ENCODE assay signal across 2 cellular contexts in the genomic region with DNA sequence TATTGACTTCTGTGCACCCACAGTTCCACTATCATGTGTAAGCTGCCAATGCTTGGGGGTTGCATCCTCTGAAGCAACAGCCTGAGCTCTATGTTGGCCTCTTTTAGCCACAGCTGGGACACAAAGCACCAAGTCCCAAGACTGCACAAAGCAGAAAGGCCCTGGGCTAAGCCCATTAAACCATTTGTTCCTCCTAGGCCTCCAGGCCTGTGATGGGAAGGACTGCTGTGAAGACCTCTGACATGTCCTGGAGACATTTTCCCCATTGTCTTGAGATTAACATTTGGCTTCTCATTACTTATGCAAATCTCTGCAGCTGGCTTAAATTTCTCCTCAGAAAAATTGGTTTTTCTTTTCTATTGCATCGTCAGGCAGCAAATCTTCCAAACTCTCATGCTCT.
TF ChIP-seq lines count a peak whose summit lies in the region.

No MANE protein-coding gene starts in this region.

TF ChIP-seq in HEK293, 187 proteins besides CTCF, POLR2A, EP300 and RAD21 (continued from another document):
- TF ChIP-seq ZNF624 (tag by site-specific recombination; IDR thresholded peaks at IDR 0.05): no peak
- TF ChIP-seq GLI2 (tag by site-specific recombination; IDR thresholded peaks at IDR 0.05; ENCODE audit: borderline replicate concordance, low read depth): no peak
- TF ChIP-seq ZNF585B (tag by site-specific recombination; IDR thresholded peaks at IDR 0.05): peak; percentile 97
- TF ChIP-seq BCL11A (tag by site-specific recombination; IDR thresholded peaks at IDR 0.05; ENCODE audit: low read depth): no peak
- TF ChIP-seq ZNF239 (tag by site-specific recombination; IDR thresholded peaks at IDR 0.05): no peak

TF ChIP-seq in WTC11, 78 proteins besides CTCF, POLR2A, EP300 and RAD21 (continued from another document):
- TF ChIP-seq, protein P1, sequence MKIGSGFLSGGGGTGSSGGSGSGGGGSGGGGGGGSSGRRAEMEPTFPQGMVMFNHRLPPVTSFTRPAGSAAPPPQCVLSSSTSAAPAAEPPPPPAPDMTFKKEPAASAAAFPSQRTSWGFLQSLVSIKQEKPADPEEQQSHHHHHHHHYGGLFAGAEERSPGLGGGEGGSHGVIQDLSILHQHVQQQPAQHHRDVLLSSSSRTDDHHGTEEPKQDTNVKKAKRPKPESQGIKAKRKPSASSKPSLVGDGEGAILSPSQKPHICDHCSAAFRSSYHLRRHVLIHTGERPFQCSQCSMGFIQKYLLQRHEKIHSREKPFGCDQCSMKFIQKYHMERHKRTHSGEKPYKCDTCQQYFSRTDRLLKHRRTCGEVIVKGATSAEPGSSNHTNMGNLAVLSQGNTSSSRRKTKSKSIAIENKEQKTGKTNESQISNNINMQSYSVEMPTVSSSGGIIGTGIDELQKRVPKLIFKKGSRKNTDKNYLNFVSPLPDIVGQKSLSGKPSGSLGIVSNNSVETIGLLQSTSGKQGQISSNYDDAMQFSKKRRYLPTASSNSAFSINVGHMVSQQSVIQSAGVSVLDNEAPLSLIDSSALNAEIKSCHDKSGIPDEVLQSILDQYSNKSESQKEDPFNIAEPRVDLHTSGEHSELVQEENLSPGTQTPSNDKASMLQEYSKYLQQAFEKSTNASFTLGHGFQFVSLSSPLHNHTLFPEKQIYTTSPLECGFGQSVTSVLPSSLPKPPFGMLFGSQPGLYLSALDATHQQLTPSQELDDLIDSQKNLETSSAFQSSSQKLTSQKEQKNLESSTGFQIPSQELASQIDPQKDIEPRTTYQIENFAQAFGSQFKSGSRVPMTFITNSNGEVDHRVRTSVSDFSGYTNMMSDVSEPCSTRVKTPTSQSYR (CRISPR knock-in tag; IDR thresholded peaks at IDR 0.05): no peak
- no peak for TF ChIP-seq TEAD1 (CRISPR knock-in tag; IDR thresholded peaks at IDR 0.05)
- no peak for TF ChIP-seq JAZF1 (CRISPR knock-in tag; IDR thresholded peaks at IDR 0.05)
- no peak for TF ChIP-seq MYBL2 (CRISPR knock-in tag; IDR thresholded peaks at IDR 0.05)
- TF ChIP-seq ZNF219 (CRISPR knock-in tag; IDR thresholded peaks at IDR 0.05; ENCODE audit: borderline replicate concordance): no peak
- TF ChIP-seq ZNF138 (CRISPR knock-in tag; conservative IDR thresholded peaks at IDR 0.05): no peak
- TF ChIP-seq, protein P2, sequence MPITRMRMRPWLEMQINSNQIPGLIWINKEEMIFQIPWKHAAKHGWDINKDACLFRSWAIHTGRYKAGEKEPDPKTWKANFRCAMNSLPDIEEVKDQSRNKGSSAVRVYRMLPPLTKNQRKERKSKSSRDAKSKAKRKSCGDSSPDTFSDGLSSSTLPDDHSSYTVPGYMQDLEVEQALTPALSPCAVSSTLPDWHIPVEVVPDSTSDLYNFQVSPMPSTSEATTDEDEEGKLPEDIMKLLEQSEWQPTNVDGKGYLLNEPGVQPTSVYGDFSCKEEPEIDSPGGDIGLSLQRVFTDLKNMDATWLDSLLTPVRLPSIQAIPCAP (CRISPR knock-in tag; IDR thresholded peaks at IDR 0.05): no peak
- TF ChIP-seq MXD4 (CRISPR knock-in tag; IDR thresholded peaks at IDR 0.05; ENCODE audit: borderline replicate concordance): no peak
- TF ChIP-seq, protein P3, sequence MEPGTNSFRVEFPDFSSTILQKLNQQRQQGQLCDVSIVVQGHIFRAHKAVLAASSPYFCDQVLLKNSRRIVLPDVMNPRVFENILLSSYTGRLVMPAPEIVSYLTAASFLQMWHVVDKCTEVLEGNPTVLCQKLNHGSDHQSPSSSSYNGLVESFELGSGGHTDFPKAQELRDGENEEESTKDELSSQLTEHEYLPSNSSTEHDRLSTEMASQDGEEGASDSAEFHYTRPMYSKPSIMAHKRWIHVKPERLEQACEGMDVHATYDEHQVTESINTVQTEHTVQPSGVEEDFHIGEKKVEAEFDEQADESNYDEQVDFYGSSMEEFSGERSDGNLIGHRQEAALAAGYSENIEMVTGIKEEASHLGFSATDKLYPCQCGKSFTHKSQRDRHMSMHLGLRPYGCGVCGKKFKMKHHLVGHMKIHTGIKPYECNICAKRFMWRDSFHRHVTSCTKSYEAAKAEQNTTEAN (CRISPR knock-in tag; IDR thresholded peaks at IDR 0.05): no peak
- TF ChIP-seq GTF2I (CRISPR knock-in tag; conservative IDR thresholded peaks at IDR 0.05): no peak
- TF ChIP-seq ZBTB21 (CRISPR knock-in tag; IDR thresholded peaks at IDR 0.05; ENCODE audit: borderline replicate concordance): no peak
TF ChIP-seq in WTC11: peak in this region for 0.
